In the genomic region with DNA sequence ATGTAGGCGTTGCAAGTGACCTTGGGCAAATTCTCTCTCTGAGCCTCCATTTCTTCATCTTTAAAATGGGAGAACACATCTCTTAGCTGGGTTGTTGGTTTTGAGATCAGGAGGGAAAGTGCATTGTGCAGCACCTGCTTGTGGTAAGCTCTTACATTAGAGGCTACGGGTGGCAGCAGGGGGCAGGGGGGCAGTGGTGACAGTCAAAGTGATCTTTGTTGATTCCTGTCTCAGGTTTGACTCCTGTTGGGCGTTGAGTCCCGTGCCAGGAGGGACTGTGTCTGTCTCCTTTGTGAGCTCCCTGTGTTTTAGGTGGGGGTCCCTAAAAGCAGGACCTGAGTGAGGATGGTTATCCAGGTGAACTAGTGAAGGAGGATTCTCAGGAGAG, we compare ENCODE assay signal across 14 cellular contexts.
DNase-seq lines count a peak whose midpoint lies in the region; ATAC-seq, FAIRE-seq and TF ChIP-seq lines count a peak whose summit lies in the region.
"Had no signal": no experiment of that assay in that cellular context is flagged by ENCODE, and none has a peak within 500 bp of the region (broad histone marks: within the 10 kb centered on the region; RNA-seq: fewer than 3 reads in every experiment).

No MANE protein-coding gene starts in this region.

- TF ChIP-seq CTCF in IMR-90 (conservative IDR thresholded peaks at IDR 0.05; ENCODE audit: low read depth, low read length) (no peak), H1 (IDR thresholded peaks at IDR 0.05; ENCODE audit: control extremely low read depth in 1 of 3, insufficient read depth in 1 of 3, low read depth in 1 of 3, low read length in 3 of 3) (no peak), lower leg skin (IDR thresholded peaks at IDR 0.05) (no peak)

- H3K79me2 ChIP-seq in H1 (ENCODE audit: control insufficient read depth in 1 of 2, insufficient read depth in 2 of 2, low read length in 2 of 2): no peaks in the 10 kb centered on the region
- no peaks in the 10 kb centered on the region for H3K79me2 ChIP-seq in mesendoderm (ENCODE audit: control insufficient read depth, insufficient read depth, low read length)

- no peak overlapping the region for H2AK9ac ChIP-seq in IMR-90 (replicated peaks; ENCODE audit: low read depth, low read length, poor library complexity)

- FAIRE-seq in H1 (lab: Jason Lieb, UNC): no peak
- FAIRE-seq: GM19239 had no signal

- H3K4me1 Mint-ChIP-seq in stimulated activated effector memory CD8-positive, alpha-beta T cell treated with anti-CD3 and anti-CD28 coated beads, Interleukin-12 subunit alpha, Interleukin-12 subunit beta, amount 100 ng/mL, for 72 hours: peaks cover 6% of the 10 kb centered on the region
- H3K4me1 Mint-ChIP-seq in activated T-helper 2 cell treated with anti-CD3 and anti-CD28 coated beads, Interferon-gamma antibody, Interleukin-2, Interleukin-4, amounts not matched to agents 10 μg/mL and 5 μg/mL and 100 μg/mL, durations not matched to agents 14 hours and 24 hours and 36 hours (ENCODE audit: low read depth): no peaks in the 10 kb centered on the region

- CTCF ChIA-PET in IMR-90 (lab: Yijun Ruan, JAX) (no interaction called here), H1 (lab: Charles Lee; ENCODE audit: partially characterized antibody) (interaction anchor here (0.6 to 4.6 kb wide), 11 partner anchors 9 to 260 kb away, joined by 3 to 22 read pairs (median 4); no protein-coding TSS in a partner anchor)

- H3K79me1 ChIP-seq in IMR-90 (ENCODE audit: low read depth in 1 of 2, low read length in 2 of 2) (no peaks in the 10 kb centered on the region), H1 (ENCODE audit: low read depth, low read length) (no peaks in the 10 kb centered on the region), mesendoderm (ENCODE audit: low read length) (no peaks in the 10 kb centered on the region)

- H3K14ac ChIP-seq in IMR-90 (replicated peaks; ENCODE audit: low read depth, low read length) (no peak overlapping the region), H1 (ENCODE audit: insufficient read length) (no peak overlapping the region)

- no peak overlapping the region for H3K27ac Mint-ChIP-seq in stimulated activated effector memory CD8-positive, alpha-beta T cell treated with anti-CD3 and anti-CD28 coated beads, Interleukin-12 subunit alpha, Interleukin-12 subunit beta, amount 100 ng/mL, for 72 hours
- H3K27ac Mint-ChIP-seq in activated T-helper 2 cell treated with anti-CD3 and anti-CD28 coated beads, Interferon-gamma antibody, Interleukin-2, Interleukin-4, amounts not matched to agents 10 μg/mL and 5 μg/mL and 100 μg/mL, durations not matched to agents 14 hours and 24 hours and 36 hours: no peak overlapping the region
- H3K27ac Mint-ChIP-seq: HFFc6 had no signal

- 90% methylated on average over 2 of the region's 4 CpGs; no CpG with 5 or more reads in 1 of the 2 experiments for WGBS in IMR-90 (ENCODE audit: extremely low coverage in 2 of 2, insufficient read length in 1 of 2), 2 experiments
- 77% methylated on average over 4 of the region's 4 CpGs; no CpG with 5 or more reads in 1 of the 2 experiments for WGBS in H1 (ENCODE audit: extremely low coverage in 1 of 2, insufficient coverage in 1 of 2, insufficient read length in 1 of 2, insufficient replicate concordance in 2 of 2, low coverage in 1 of 2, low lambda C conversion rate in 2 of 2, missing lambda C conversion rate in 1 of 2), 2 experiments
- WGBS in mesendoderm (ENCODE audit: extremely low coverage, insufficient coverage, low lambda C conversion rate): no CpG with 5 or more reads among the region's 4 CpGs
- WGBS in lower leg skin, 2 donors: 97% methylated on average over 4 of the region's 4 CpGs

- no peak overlapping the region for H3K4me3 Mint-ChIP-seq in stimulated activated effector memory CD8-positive, alpha-beta T cell treated with anti-CD3 and anti-CD28 coated beads, Interleukin-12 subunit alpha, Interleukin-12 subunit beta, amount 100 ng/mL, for 72 hours
- H3K4me3 Mint-ChIP-seq in activated T-helper 2 cell treated with anti-CD3 and anti-CD28 coated beads, Interferon-gamma antibody, Interleukin-2, Interleukin-4, amounts not matched to agents 10 μg/mL and 5 μg/mL and 100 μg/mL, durations not matched to agents 14 hours and 24 hours and 36 hours (ENCODE audit: low read depth): no peak overlapping the region
- H3K4me3 Mint-ChIP-seq: CD4-positive, CD25-positive, alpha-beta regulatory T cell; HFFc6 had no signal

- POLR2A ChIA-PET in IMR-90 (lab: Charles Lee; ENCODE audit: unreplicated experiment): no interaction called here
- POLR2A ChIA-PET in H1 (lab: Charles Lee; ENCODE audit: partially characterized antibody): interaction anchor here (1.4 kb wide), 1 partner anchor 13 kb away, joined by 4 read pairs; no protein-coding TSS in a partner anchor

- ATAC-seq in IMR-90 (ENCODE audit: low read depth): no peak
- ATAC-seq in stimulated activated effector memory CD8-positive, alpha-beta T cell treated with anti-CD3 and anti-CD28 coated beads, Interleukin-12 subunit alpha, Interleukin-12 subunit beta, amount 100 ng/mL, for 72 hours: no peak

- H2AK5ac ChIP-seq in IMR-90 (ENCODE audit: low read depth, low read length): 0 out of 2 replicates have a peak overlapping the region, but pooled peaks have one; percentile 13
- H2AK5ac ChIP-seq in H1 (ENCODE audit: low read depth, low read length): peak overlapping the region; percentile 18; the same call in 1 of the 2 replicates
- H2AK5ac ChIP-seq in mesendoderm (ENCODE audit: low read length): no peak overlapping the region

- H2BK15ac ChIP-seq in IMR-90 (ENCODE audit: low read depth, low read length): no peak overlapping the region
- H2BK15ac ChIP-seq in H1 (ENCODE audit: low read length): 0 out of 2 replicates have a peak overlapping the region, but pooled peaks have one; percentile 32
- H2BK15ac ChIP-seq in mesendoderm (replicated peaks; ENCODE audit: low read depth): no peak overlapping the region

- dilution Hi-C loops in IMR-90 (cut with HindIII; ENCODE audit: low sequenced_read_pairs, unreplicated experiment): no loop called here

- peaks cover 4% of the 10 kb centered on the region for H3K9me3 Mint-ChIP-seq in stimulated activated effector memory CD8-positive, alpha-beta T cell treated with anti-CD3 and anti-CD28 coated beads, Interleukin-12 subunit alpha, Interleukin-12 subunit beta, amount 100 ng/mL, for 72 hours
- peaks cover 5% of the 10 kb centered on the region for H3K9me3 Mint-ChIP-seq in activated T-helper 2 cell treated with anti-CD3 and anti-CD28 coated beads, Interferon-gamma antibody, Interleukin-2, Interleukin-4, amounts not matched to agents 10 μg/mL and 5 μg/mL and 100 μg/mL, durations not matched to agents 14 hours and 24 hours and 36 hours

- no peaks in the 10 kb centered on the region; the same call in 1 of the 2 replicates for H3K9me1 ChIP-seq in IMR-90 (ENCODE audit: insufficient read depth, low read length)

- H3K36me3 Mint-ChIP-seq in stimulated activated effector memory CD8-positive, alpha-beta T cell treated with anti-CD3 and anti-CD28 coated beads, Interleukin-12 subunit alpha, Interleukin-12 subunit beta, amount 100 ng/mL, for 72 hours: no peaks in the 10 kb centered on the region
- no peaks in the 10 kb centered on the region for H3K36me3 Mint-ChIP-seq in activated T-helper 2 cell treated with anti-CD3 and anti-CD28 coated beads, Interferon-gamma antibody, Interleukin-2, Interleukin-4, amounts not matched to agents 10 μg/mL and 5 μg/mL and 100 μg/mL, durations not matched to agents 14 hours and 24 hours and 36 hours (ENCODE audit: low read depth)

- peaks cover 2% of the 10 kb centered on the region; the same call in 1 of the 2 replicates for H3K23me2 ChIP-seq in H1 (ENCODE audit: low read depth, low read length)

- H2BK20ac ChIP-seq in IMR-90 (ENCODE audit: low read depth, low read length) (no peak overlapping the region), H1 (ENCODE audit: low read length) (no peak overlapping the region)

- TF ChIP-seq RAD21 in IMR-90 (IDR thresholded peaks at IDR 0.05; ENCODE audit: low read length): no peak
- no peak for TF ChIP-seq RAD21 in H1 (IDR thresholded peaks at IDR 0.05 in 1 of 2, conservative IDR thresholded peaks at IDR 0.05 in 1 of 2; ENCODE audit: low read depth in 2 of 2, low read length in 2 of 2)

- H3K4me2 ChIP-seq in IMR-90 (ENCODE audit: low read depth, low read length) (no peak overlapping the region), H1 (ENCODE audit: insufficient read depth in 1 of 2, low read depth in 2 of 2, low read length in 2 of 2) (no peak overlapping the region; a peak in 1 of 4 replicates), mesendoderm (ENCODE audit: low read length) (no peak overlapping the region)
- H3K4me2 ChIP-seq: BLaER1 treated with 17β-estradiol and CSF1 and Interleukin-3, amounts not matched to agents 10 nM and 100 nM had no signal

- H3K4me1 ChIP-seq in IMR-90 (ENCODE audit: control insufficient read depth, insufficient read depth, low read length): 0 out of 2 replicates have a peak, but pooled peaks cover 1% of the 10 kb centered on the region
- peaks cover 3 to 16% (median 5%) of the 10 kb centered on the region in 4 experiments; a peak in 6 of 7 replicates for H3K4me1 ChIP-seq in H1 (replicated peaks in 1 of 4; ENCODE audit: control insufficient read depth in 3 of 4, insufficient read depth in 4 of 4, low read length in 3 of 4)
- peaks cover 8% of the 10 kb centered on the region for H3K4me1 ChIP-seq in mesendoderm (ENCODE audit: control insufficient read depth, low read depth, low read length)

- in situ Hi-C loops in IMR-90 (cut with MboI; ENCODE audit: low sequenced_read_pairs): no loop called here

- H3K27me3 Mint-ChIP-seq in activated T-helper 2 cell treated with anti-CD3 and anti-CD28 coated beads, Interferon-gamma antibody, Interleukin-2, Interleukin-4, amounts not matched to agents 10 μg/mL and 5 μg/mL and 100 μg/mL, durations not matched to agents 14 hours and 24 hours and 36 hours (ENCODE audit: low read depth): peaks cover 16% of the 10 kb centered on the region
- H3K27me3 Mint-ChIP-seq: CD4-positive, CD25-positive, alpha-beta regulatory T cell had no signal

- BruUV-seq in IMR-90 (replicated peaks; lab: Mats Ljungman, UMichigan): no TSS peak

- H3K27ac ChIP-seq in IMR-90 (ENCODE audit: insufficient read depth, low read length): no peak overlapping the region
- no peak overlapping the region for H3K27ac ChIP-seq in H1 (ENCODE audit: low read depth, low read length)
- H3K27ac ChIP-seq in mesendoderm (ENCODE audit: low read depth, low read length): no peak overlapping the region
- H3K27ac ChIP-seq: BLaER1 treated with 17β-estradiol and CSF1 and Interleukin-3, amounts not matched to agents 10 nM and 100 nM had no signal

- H3K9ac ChIP-seq in IMR-90 (ENCODE audit: low read depth, low read length): no peak overlapping the region
- no peak overlapping the region for H3K9ac ChIP-seq in H1 (replicated peaks in 1 of 4; ENCODE audit: extremely low read depth in 1 of 4, low read depth in 3 of 4, low read length in 3 of 4)
- H3K9ac ChIP-seq in mesendoderm (ENCODE audit: low read length): no peak overlapping the region
- H3K9ac ChIP-seq: BLaER1 treated with 17β-estradiol and CSF1 and Interleukin-3, amounts not matched to agents 10 nM and 100 nM had no signal

- no peak for TF ChIP-seq EP300 in H1 (IDR thresholded peaks at IDR 0.05; ENCODE audit: borderline replicate concordance in 1 of 2, low read depth in 2 of 2, low read length in 2 of 2)

- no peak overlapping the region for H4K5ac ChIP-seq in IMR-90 (ENCODE audit: low read depth, low read length)
- no peak overlapping the region for H4K5ac ChIP-seq in H1 (ENCODE audit: insufficient read length, low read depth, low read length)
- no peak overlapping the region for H4K5ac ChIP-seq in mesendoderm (ENCODE audit: low read length)

- H3K4me3 ChIP-seq in IMR-90 (ENCODE audit: insufficient read depth, low read depth, low read length) (no peak overlapping the region), H1 (ENCODE audit: extremely low read depth in 1 of 4, insufficient read depth in 2 of 4, low read depth in 3 of 4, low read length in 4 of 4) (no peak overlapping the region), mesendoderm (ENCODE audit: low read length) (no peak overlapping the region), lower leg skin (ENCODE audit: low read depth, poor library complexity, severe bottlenecking) (no peak overlapping the region)
- H3K4me3 ChIP-seq: BLaER1 treated with 17β-estradiol and CSF1 and Interleukin-3, amounts not matched to agents 10 nM and 100 nM had no signal

- H4K91ac ChIP-seq in IMR-90 (ENCODE audit: insufficient read depth, low read depth, low read length): no peak overlapping the region
- no peak overlapping the region for H4K91ac ChIP-seq in H1 (replicated peaks; ENCODE audit: insufficient read length, low read length)

- no peak overlapping the region for H2AFZ ChIP-seq in IMR-90 (replicated peaks; ENCODE audit: low read length, poor library complexity)
- no peak overlapping the region for H2AFZ ChIP-seq in H1 (ENCODE audit: low read length)

- H3K9me3 ChIP-seq in IMR-90 (ENCODE audit: control insufficient read depth, insufficient read depth, low read length) (0 out of 2 replicates have a peak, but pooled peaks cover 3% of the 10 kb centered on the region), H1 (ENCODE audit: insufficient read depth in 2 of 2, low read depth in 1 of 2, low read length in 1 of 2) (peaks cover 0 to 7% of the 10 kb centered on the region in 2 experiments; a peak in 3 of 4 replicates)

- H4K20me1 ChIP-seq in IMR-90 (ENCODE audit: insufficient read depth, low read length) (no peaks in the 10 kb centered on the region), H1 (replicated peaks in 1 of 2; ENCODE audit: control insufficient read depth in 1 of 2, insufficient read depth in 2 of 2, low read length in 2 of 2) (no peaks in the 10 kb centered on the region)

- peaks cover 11% of the 10 kb centered on the region for H3K27me3 ChIP-seq in IMR-90 (ENCODE audit: control insufficient read depth, insufficient read depth, low read length)
- no peaks in the 10 kb centered on the region for H3K27me3 ChIP-seq in H1 (replicated peaks in 1 of 4; ENCODE audit: control insufficient read depth in 3 of 4, extremely low read depth in 1 of 4, insufficient read depth in 3 of 4, low read length in 3 of 4)
- H3K27me3 ChIP-seq in mesendoderm (ENCODE audit: insufficient read depth, low read length, poor library complexity): no peaks in the 10 kb centered on the region

- H3K18ac ChIP-seq in IMR-90 (ENCODE audit: low read depth, low read length) (no peak overlapping the region), H1 (ENCODE audit: extremely low read depth, low read length) (no peak overlapping the region), mesendoderm (ENCODE audit: low read length) (no peak overlapping the region)

- H3K4ac ChIP-seq in IMR-90 (ENCODE audit: low read depth, low read length): no peak overlapping the region
- no peak overlapping the region for H3K4ac ChIP-seq in H1 (replicated peaks; ENCODE audit: insufficient read length, low read depth, low read length)
- H3K4ac ChIP-seq in mesendoderm (ENCODE audit: low read depth, low read length): no peak overlapping the region

- no peak overlapping the region for H3K56ac ChIP-seq in IMR-90 (ENCODE audit: extremely low read depth, insufficient read depth, low read length)
- no peak overlapping the region for H3K56ac ChIP-seq in H1 (replicated peaks; ENCODE audit: insufficient read length, low read depth, low read length)
- H3K56ac ChIP-seq in mesendoderm (ENCODE audit: low read length): peak overlapping the region; percentile 39

- 0 out of 2 replicates have a peak overlapping the region, but pooled peaks have one; percentile 20 for H2BK12ac ChIP-seq in H1 (ENCODE audit: low read depth, low read length)

- H2BK5ac ChIP-seq in IMR-90 (ENCODE audit: low read depth, low read length, poor library complexity, severe bottlenecking) (no peak overlapping the region), H1 (ENCODE audit: low read depth, low read length) (no peak overlapping the region), mesendoderm (ENCODE audit: low read length) (no peak overlapping the region)

- intact Hi-C loops in IMR-90 (cut with micrococcal nuclease): no loop called here
- intact Hi-C loops in posterior vena cava (cut with DNase I): no loop called here
- intact Hi-C loops in activated T-helper 2 cell treated with anti-CD3 and anti-CD28 coated beads, Interferon-gamma antibody, Interleukin-2, Interleukin-4, amounts not matched to agents 10 μg/mL and 5 μg/mL and 100 μg/mL, durations not matched to agents 14 hours and 24 hours and 36 hours (cut with micrococcal nuclease): no loop called here
- intact Hi-C loops in lower leg skin (cut with DNase I; ENCODE audit: low total_unique reads): no loop called here

- H4K8ac ChIP-seq in IMR-90 (ENCODE audit: low read depth in 2 of 2, low read length in 2 of 2) (no peak overlapping the region), H1 (ENCODE audit: extremely low read depth, insufficient read depth, low read length) (no peak overlapping the region), mesendoderm (ENCODE audit: low read depth, low read length) (no peak overlapping the region)

- H3K36me3 ChIP-seq in IMR-90 (ENCODE audit: control insufficient read depth, insufficient read depth, low read length) (no peaks in the 10 kb centered on the region), H1 (ENCODE audit: control insufficient read depth in 2 of 4, insufficient read depth in 4 of 4, low read length in 3 of 4) (no peaks in the 10 kb centered on the region), mesendoderm (ENCODE audit: control insufficient read depth, insufficient read depth, low read length) (no peaks in the 10 kb centered on the region)
- H3K36me3 ChIP-seq: BLaER1 treated with 17β-estradiol and CSF1 and Interleukin-3, amounts not matched to agents 10 nM and 100 nM had no signal

- no peak overlapping the region for H2BK120ac ChIP-seq in IMR-90 (ENCODE audit: low read depth, low read length)
- no peak overlapping the region for H2BK120ac ChIP-seq in H1 (replicated peaks; ENCODE audit: low read depth, low read length)
- no peak overlapping the region for H2BK120ac ChIP-seq in mesendoderm (ENCODE audit: low read depth, low read length)

- no peak for DNase-seq in IMR-90
- no peak for DNase-seq in H1 (ENCODE audit: low read depth in 1 of 2, low spot score in 2 of 2)
- DNase-seq in mesendoderm: no peak
- DNase-seq in posterior vena cava (ENCODE audit: low spot score): peak; percentile 63
- DNase-seq in stimulated activated effector memory CD8-positive, alpha-beta T cell treated with anti-CD3 and anti-CD28 coated beads, Interleukin-12 subunit alpha, Interleukin-12 subunit beta, amount 100 ng/mL, for 72 hours (ENCODE audit: low spot score in 2 of 2): no peak
- DNase-seq in activated T-helper 2 cell treated with anti-CD3 and anti-CD28 coated beads, Interferon-gamma antibody, Interleukin-2, Interleukin-4, amounts not matched to agents 10 μg/mL and 5 μg/mL and 100 μg/mL, durations not matched to agents 14 hours and 24 hours and 36 hours (ENCODE audit: low spot score): no peak
- no peak for DNase-seq in lower leg skin (ENCODE audit: low spot score in 2 of 2)
- DNase-seq: ACHN; CD4-positive, CD25-positive, alpha-beta regulatory T cell; GF-D8; HCEC 1CT; HFFc6 had no signal

- TF ChIP-seq POLR2A in IMR-90 (IDR thresholded peaks at IDR 0.05; ENCODE audit: low read depth, low read length) (no peak), H1 (IDR thresholded peaks at IDR 0.05; ENCODE audit: control extremely low read depth in 1 of 2, low read depth in 2 of 2, low read length in 2 of 2) (no peak), lower leg skin (IDR thresholded peaks at IDR 0.05) (no peak)

- H3K23ac ChIP-seq in IMR-90 (ENCODE audit: low read depth, low read length) (no peak overlapping the region), H1 (ENCODE audit: insufficient read length) (no peak overlapping the region), mesendoderm (ENCODE audit: low read length) (no peak overlapping the region)
